ENCODE assay signal across 1 cellular context in the genomic region with DNA sequence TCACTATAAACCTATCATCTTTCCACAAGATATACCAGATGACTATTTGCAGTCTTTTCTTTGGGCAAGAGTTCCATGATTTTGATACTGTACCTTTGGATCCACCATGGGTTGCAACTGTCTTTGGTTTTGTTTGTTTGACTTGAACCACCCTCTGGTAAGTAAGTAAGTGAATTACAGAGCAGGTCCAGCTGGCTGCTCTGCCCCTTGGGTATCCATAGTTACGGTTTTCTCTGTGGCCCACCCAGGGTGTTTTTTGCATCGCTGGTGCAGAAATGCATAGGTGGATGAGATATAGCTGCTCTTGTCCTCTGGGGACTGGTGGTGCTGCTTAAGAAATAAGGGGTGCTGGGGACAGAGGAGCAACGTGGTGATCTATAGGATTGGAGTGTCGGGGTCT.
TF ChIP-seq lines count a peak whose summit lies in the region.

No MANE protein-coding gene starts in this region.

TF ChIP-seq in HepG2, 621 proteins besides CTCF, POLR2A, EP300 and RAD21:
- TF ChIP-seq GLI4 (CRISPR knock-in tag; IDR thresholded peaks at IDR 0.05; ENCODE audit: borderline replicate concordance) (no peak), RBM22 (optimal IDR thresholded peaks at IDR 0.05; ENCODE audit: low read length) (peak; percentile 71), POLR2G (IDR thresholded peaks at IDR 0.05; ENCODE audit: low read depth, low read length) (0 out of 2 replicates have a peak, but pooled peaks have one; percentile 34)
